12 cellular contexts compared by ENCODE assay signal in genomic region chr6:152401978-152402377, GRCh38.
DNase-seq lines count a peak whose midpoint lies in the region; ATAC-seq and TF ChIP-seq lines count a peak whose summit lies in the region.
"Had no signal": no experiment of that assay in that cellular context is flagged by ENCODE, and none has a peak within 500 bp of the region (broad histone marks: within the 10 kb centered on the region; RNA-seq: fewer than 3 reads in every experiment).

No MANE protein-coding gene starts in this region.

- H3K9me3 ChIP-seq in breast epithelium (no peaks in the 10 kb centered on the region), aorta (ENCODE audit: control insufficient read depth, low read length) (no peaks in the 10 kb centered on the region)

- no peak overlapping the region for H3K4me3 Mint-ChIP-seq in MCF 10A (ENCODE audit: unreplicated experiment)
- H3K4me3 Mint-ChIP-seq: activated naive CD4-positive, alpha-beta T cell treated with anti-CD3 and anti-CD28 coated beads, Interleukin-2, amount 10 ng/mL, durations not matched to agents 7 days and 5 days had no signal

- peak; percentile 68 for ATAC-seq in aorta (ENCODE audit: low FRiP score)
- no peak for ATAC-seq in HG02623 (IDR thresholded peaks at IDR 0.05; ENCODE audit: unreplicated experiment)
- no peak for ATAC-seq in HG03378 (IDR thresholded peaks at IDR 0.05; ENCODE audit: unreplicated experiment)
- no peak for ATAC-seq in HG02970 (IDR thresholded peaks at IDR 0.05; ENCODE audit: low FRiP score, unreplicated experiment)

- BruUV-seq in MCF 10A (replicated peaks; lab: Mats Ljungman, UMichigan): no TSS peak

- no peaks in the 10 kb centered on the region for H3K27me3 Mint-ChIP-seq in MCF 10A (ENCODE audit: insufficient read depth, unreplicated experiment)

- WGBS in aorta, 2 donors: 16 to 21% methylated on average over 3 of the region's 3 CpGs

- peak overlapping the region; percentile 96 for H3K27ac Mint-ChIP-seq in MCF 10A (ENCODE audit: low read depth, unreplicated experiment)
- H3K27ac Mint-ChIP-seq: activated naive CD4-positive, alpha-beta T cell treated with anti-CD3 and anti-CD28 coated beads, Interleukin-2, amount 10 ng/mL, durations not matched to agents 7 days and 5 days had no signal

- intact Hi-C loops in MCF 10A (cut with micrococcal nuclease) (no loop called here), breast epithelium (cut with DNase I; ENCODE audit: low total_unique reads) (no loop called here), aorta (cut with DNase I) (loop anchor here in 1 of 2 donors (2.0 kb wide), 1 partner anchor 21 kb away; no protein-coding TSS in a partner anchor)

- no peaks in the 10 kb centered on the region for H3K27me3 ChIP-seq in breast epithelium
- no peaks in the 10 kb centered on the region for H3K27me3 ChIP-seq in aorta (ENCODE audit: control insufficient read depth in 1 of 2, insufficient read depth in 2 of 2, low read length in 1 of 2)

- H3K36me3 ChIP-seq in breast epithelium: no peaks in the 10 kb centered on the region
- H3K36me3 ChIP-seq in aorta (ENCODE audit: control insufficient read depth in 1 of 2, insufficient read depth in 2 of 2, low read length in 1 of 2): no peaks in the 10 kb centered on the region

- H3K9me3 Mint-ChIP-seq in MCF 10A (ENCODE audit: unreplicated experiment): no peaks in the 10 kb centered on the region
- H3K9me3 Mint-ChIP-seq: activated naive CD4-positive, alpha-beta T cell treated with anti-CD3 and anti-CD28 coated beads, Interleukin-2, amount 10 ng/mL, durations not matched to agents 7 days and 5 days; naive B cell had no signal

- no peaks in the 10 kb centered on the region for H3K36me3 Mint-ChIP-seq in MCF 10A (ENCODE audit: insufficient read depth, unreplicated experiment)
- H3K36me3 Mint-ChIP-seq: activated naive CD4-positive, alpha-beta T cell treated with anti-CD3 and anti-CD28 coated beads, Interleukin-2, amount 10 ng/mL, durations not matched to agents 7 days and 5 days; naive B cell had no signal

- H3K4me3 ChIP-seq in breast epithelium (no peak overlapping the region), fibroblast of the aortic adventitia (ENCODE audit: low read depth, low read length) (no peak overlapping the region), aorta (ENCODE audit: low read length in 2 of 2) (no peak overlapping the region)

- CTCF ChIA-PET in MCF 10A (lab: Yijun Ruan, JAX): no interaction called here

- peaks cover 21% of the 10 kb centered on the region for H3K4me1 Mint-ChIP-seq in MCF 10A (ENCODE audit: insufficient read depth, unreplicated experiment)
- H3K4me1 Mint-ChIP-seq: activated naive CD4-positive, alpha-beta T cell treated with anti-CD3 and anti-CD28 coated beads, Interleukin-2, amount 10 ng/mL, durations not matched to agents 7 days and 5 days; naive B cell had no signal

- TF ChIP-seq POLR2A in breast epithelium (IDR thresholded peaks at IDR 0.05): no peak

- peak; percentile 84 for DNase-seq in MCF 10A (ENCODE audit: unreplicated experiment)
- DNase-seq in breast epithelium (ENCODE audit: low spot score in 2 of 2): no peak
- DNase-seq in SW 1271 (lab: John Stamatoyannopoulos, UW): peak; percentile 14 to 71
- DNase-seq in fibroblast of the aortic adventitia (ENCODE audit: low read depth): peak; percentile 21
- DNase-seq in aorta: peak in 1 of 2 donors; percentile 56
- DNase-seq: activated CD4-positive, alpha-beta T cell treated with anti-CD3 and anti-CD28 coated beads, Interleukin-2, amount 50 U/mL, for 48 hours; activated naive CD4-positive, alpha-beta T cell treated with anti-CD3 and anti-CD28 coated beads, Interleukin-2, amount 10 ng/mL, durations not matched to agents 7 days and 5 days; naive B cell; small intestine had no signal

- H3K4me1 ChIP-seq in breast epithelium: no peaks in the 10 kb centered on the region
- peaks cover 5 to 8% of the 10 kb centered on the region in 2 donors for H3K4me1 ChIP-seq in aorta (ENCODE audit: control insufficient read depth in 1 of 2, insufficient read depth in 2 of 2, low read length in 2 of 2)

- TF ChIP-seq CTCF in MCF 10A (IDR thresholded peaks at IDR 0.05; ENCODE audit: unreplicated experiment) (no peak), breast epithelium (IDR thresholded peaks at IDR 0.05) (no peak), fibroblast of the aortic adventitia (IDR thresholded peaks at IDR 0.05; ENCODE audit: insufficient read depth, low read length) (no peak)

- H3K27ac ChIP-seq in breast epithelium: no peak overlapping the region
- H3K27ac ChIP-seq in aorta (ENCODE audit: low read depth in 1 of 2, low read length in 2 of 2): peak overlapping the region; percentile 46 to 93

- POLR2A ChIA-PET in MCF 10A (lab: Yijun Ruan, JAX): no interaction called here

Comparison
In these comparisons a context has a peak if more than half of its experiments do, and no peak if none do; other contexts are left out.
1. DNase-seq: peak in MCF 10A (single experiment), SW 1271 (2 of 2) and fibroblast of the aortic adventitia (single experiment); none in breast epithelium (0 of 2).
2. H3K27ac ChIP-seq: peak in aorta (2 of 2); none in breast epithelium (0 of 2).